29 cellular contexts compared by ENCODE assay signal in the genomic region with DNA sequence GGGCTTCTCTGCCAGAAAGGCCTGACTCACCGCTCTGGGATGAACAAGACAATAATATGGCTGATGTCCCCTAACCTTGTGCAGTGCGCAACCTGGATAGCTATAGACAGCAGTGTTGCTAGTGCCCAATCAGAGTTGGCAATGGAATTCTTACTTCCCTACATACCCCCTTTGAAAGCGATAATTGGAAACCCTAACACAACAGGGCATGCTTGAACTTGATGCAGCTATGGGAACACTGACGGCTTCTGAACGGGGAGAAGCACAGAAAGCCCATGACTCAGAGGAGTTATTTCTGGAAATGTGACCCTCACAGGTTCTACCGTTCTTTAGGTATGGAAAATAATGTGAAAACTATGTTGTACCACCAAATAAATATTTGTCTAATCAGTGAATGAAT.
"Had no signal": no experiment of that assay in that cellular context is flagged by ENCODE, and none has a peak within 500 bp of the region (broad histone marks: within the 10 kb centered on the region; RNA-seq: fewer than 3 reads in every experiment).

No MANE protein-coding gene starts in this region.

- H2AFZ ChIP-seq: PC-9 had no signal

- H3K27ac ChIP-seq: brain microvascular endothelial cell, PC-9, SJSA1, VCaP had no signal

- H3K9me2 ChIP-seq: SK-N-SH had no signal

- ATAC-seq: activated CD8-positive, alpha-beta T cell treated with anti-CD3 and anti-CD28 coated beads for 36 hours; activated T-cell treated with anti-CD3 and anti-CD28 coated beads, Interleukin-2, amount 50 U/mL, for 72 hours; activated T-helper 17 cell treated with anti-CD3 and anti-CD28 coated beads, Interleukin-2, amount 50 U/mL, for 72 hours; K562; T-cell; T-helper 17 cell had no signal

- H3K9me3 ChIP-seq: SJSA1, SK-N-SH had no signal

- DNase-seq: activated CD4-positive, alpha-beta T cell treated with anti-CD3 and anti-CD28 coated beads for 1 hour; activated CD4-positive, alpha-beta T cell treated with anti-CD3 and anti-CD28 coated beads for 48 hours; activated CD4-positive, CD25-positive, alpha-beta regulatory T cell; activated CD8-positive, alpha-beta T cell treated with anti-CD3 and anti-CD28 coated beads for 36 hours; activated effector memory CD4-positive, alpha-beta T cell treated with anti-CD3 and anti-CD28 coated beads, Interleukin-2, amount 50 U/mL, for 16 hours; activated naive CD4-positive, alpha-beta T cell; activated naive CD4-positive, alpha-beta T cell treated with anti-CD3 and anti-CD28 coated beads, Interleukin-2, amount 50 U/mL, for 16 hours; activated naive CD8-positive, alpha-beta T cell treated with anti-CD3 and anti-CD28 coated beads for 36 hours; activated T-cell treated with anti-CD3 and anti-CD28 coated beads, Interleukin-2, amount 50 U/mL, for 1 hour; activated T-cell treated with anti-CD3 and anti-CD28 coated beads, Interleukin-2, amount 50 U/mL, for 72 hours; amniotic stem cell; aorta; brain microvascular endothelial cell; NCI-H1105 treated with DMSO at 0.1 percent for 48 hours; NCI-H1436; NCI-H187; NCI-H2029 treated with DMSO at 0.1 percent for 48 hours; NCI-H2107; NCI-H345; NCI-H524 treated with DMSO at 0.1 percent for 48 hours; PC-9; SHP77 treated with DMSO at 0.1 percent for 48 hours; SK-N-SH; T-cell; T-helper 17 cell had no signal

- H3K9ac ChIP-seq: SK-N-SH had no signal

- H3K4me2 ChIP-seq: PC-9, SK-N-SH had no signal

- H3K27me3 ChIP-seq: brain microvascular endothelial cell, SJSA1 had no signal

- H3K4me3 ChIP-seq: K562, PC-9, SJSA1 had no signal

- H3K36me3 ChIP-seq: brain microvascular endothelial cell, SJSA1 had no signal
